26 cellular contexts compared by ENCODE assay signal in the genomic region with DNA sequence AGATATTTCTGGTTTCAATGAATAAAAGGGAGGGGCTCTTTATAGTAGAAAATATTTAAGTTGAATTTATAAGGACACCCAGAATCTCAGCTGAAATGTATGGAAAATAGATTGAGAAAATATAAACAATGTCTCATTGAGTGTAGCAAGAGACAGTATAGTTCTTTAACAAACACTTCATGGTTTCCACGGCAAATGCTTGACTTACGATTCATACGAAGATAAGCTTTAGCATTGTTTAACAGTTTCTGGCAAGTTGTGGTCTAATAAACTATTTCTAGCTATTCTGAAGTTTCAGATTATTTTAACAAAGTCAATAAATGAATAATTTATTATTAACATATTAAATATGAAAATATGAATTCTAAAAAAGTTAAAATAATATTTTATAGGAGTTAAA.
DNase-seq lines count a peak whose midpoint lies in the region; ATAC-seq and TF ChIP-seq lines count a peak whose summit lies in the region.
"Had no signal": no experiment of that assay in that cellular context is flagged by ENCODE, and none has a peak within 500 bp of the region (broad histone marks: within the 10 kb centered on the region; RNA-seq: fewer than 3 reads in every experiment).

No MANE protein-coding gene starts in this region.

- H3K4me1 ChIP-seq in adipocyte (ENCODE audit: control insufficient read depth, insufficient read depth, low read length) (no peaks in the 10 kb centered on the region), mucosa of descending colon (ENCODE audit: low read depth) (no peaks in the 10 kb centered on the region)
- H3K4me1 ChIP-seq: ascending aorta, esophagus squamous epithelium, transverse colon had no signal

- H3K27me3 ChIP-seq in adipocyte (replicated peaks; ENCODE audit: control insufficient read depth, insufficient read depth, low read length) = no peaks in the 10 kb centered on the region
- H3K27me3 ChIP-seq: ascending aorta, esophagus squamous epithelium, transverse colon had no signal

- ATAC-seq in GM21619 (IDR thresholded peaks at IDR 0.05; ENCODE audit: unreplicated experiment) (no peak), mucosa of descending colon (no peak)
- ATAC-seq: natural killer cell treated with Interleukin-12 subunit alpha and Interleukin-12 subunit beta and Interleukin-15 and Interleukin-18, amount 100 ng/mL, for 72 hours had no signal

- intact Hi-C loops in mucosa of descending colon (cut with DNase I, micrococcal nuclease) = no loop called here

- H3K36me3 ChIP-seq in adipocyte (ENCODE audit: control insufficient read depth, insufficient read depth, low read length, severe bottlenecking) = no peaks in the 10 kb centered on the region
- H3K36me3 ChIP-seq in mucosa of descending colon (ENCODE audit: low read depth) = no peaks in the 10 kb centered on the region
- H3K36me3 ChIP-seq: ascending aorta, esophagus squamous epithelium, transverse colon had no signal

- H3K9ac ChIP-seq in adipocyte (ENCODE audit: low read length) = no peak overlapping the region
- H3K9ac ChIP-seq: KMS-11 had no signal

- DNase-seq in A172 (ENCODE audit: low spot score) = peak; percentile 6
- peak; percentile 28 for DNase-seq in HS-5 (ENCODE audit: low read depth)
- peak; percentile 25 for DNase-seq in adipocyte (ENCODE audit: low read depth)
- peak; percentile 23 for DNase-seq in foreskin melanocyte
- DNase-seq in activated gamma-delta T cell (lab: John Stamatoyannopoulos, UW) = no peak
- no peak for DNase-seq in mucosa of descending colon
- DNase-seq in DMS153 treated with DMSO at 0.1 percent for 48 hours (lab: John Stamatoyannopoulos, UW; ENCODE audit: unreplicated experiment) = no peak
- DNase-seq: activated B cell treated with CpG ODN at 0.5 μM for 24 hours; activated CD4-positive, alpha-beta T cell treated with anti-CD3 and anti-CD28 coated beads, Interleukin-2, amount 50 U/mL, for 4 hours; activated CD8-positive, alpha-beta memory T cell treated with anti-CD3 and anti-CD28 coated beads, Interleukin-2, amount 50 U/mL, for 4 hours; CD4-positive, alpha-beta memory T cell; esophagus squamous epithelium; H9; islet precursor cell; NCI-H1436; NCI-H524 treated with DMSO at 0.1 percent for 48 hours; NK-92 treated with Interleukin-12 subunit alpha and Interleukin-12 subunit beta, amount 100 ng/mL, for 24 hours; SHP77; stimulated activated CD4-positive, alpha-beta T cell treated with anti-CD3 and anti-CD28 coated beads, Interleukin-4, amount 100 ng/mL, for 1 hour; SW 1271; T-helper 9 cell; transverse colon had no signal

- no peaks in the 10 kb centered on the region for H3K9me3 ChIP-seq in adipocyte (ENCODE audit: control insufficient read depth, low read length)
- H3K9me3 ChIP-seq in mucosa of descending colon = no peaks in the 10 kb centered on the region
- H3K9me3 ChIP-seq: ascending aorta, esophagus squamous epithelium, transverse colon had no signal

- no peak for TF ChIP-seq CTCF in mucosa of descending colon (IDR thresholded peaks at IDR 0.05)

- H3K4me3 ChIP-seq in adipocyte (ENCODE audit: low read length) (no peak overlapping the region), mucosa of descending colon (no peak overlapping the region)
- H3K4me3 ChIP-seq: ascending aorta, esophagus squamous epithelium, transverse colon had no signal

Comparison
In these comparisons a context has a peak if more than half of its experiments do, and no peak if none do; other contexts are left out.
1. DNase-seq: peak in A172 (single experiment), HS-5 (single experiment), adipocyte (single experiment) and foreskin melanocyte (single experiment); none in activated gamma-delta T cell (single experiment), mucosa of descending colon (0 of 3) and DMS153 treated with DMSO at 0.1 percent for 48 hours (single experiment).